19 cellular contexts compared by ENCODE assay signal in the genomic region with DNA sequence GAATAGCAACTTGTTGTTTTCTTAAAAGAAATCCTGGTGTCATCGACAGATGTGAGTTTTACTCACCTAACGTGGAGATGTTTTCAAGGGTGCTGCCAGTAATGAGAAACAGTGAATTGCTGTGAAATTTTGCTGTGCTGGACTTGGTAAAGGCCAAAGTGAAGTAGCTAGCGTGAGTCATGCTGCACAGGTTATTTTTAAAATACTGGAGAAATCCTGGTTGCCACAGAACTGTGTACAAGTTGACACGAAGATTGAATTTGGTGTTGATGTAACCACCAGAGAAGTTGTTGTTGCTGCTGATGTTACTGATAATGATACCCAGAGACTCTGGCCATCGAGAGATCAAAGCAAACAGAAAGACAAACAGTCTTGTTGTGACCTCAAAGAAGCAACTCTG.
DNase-seq lines count a peak whose midpoint lies in the region; ATAC-seq and TF ChIP-seq lines count a peak whose summit lies in the region.
"Had no signal": no experiment of that assay in that cellular context is flagged by ENCODE, and none has a peak within 500 bp of the region (broad histone marks: within the 10 kb centered on the region; RNA-seq: fewer than 3 reads in every experiment).

No MANE protein-coding gene starts in this region.

- H3K27me3 Mint-ChIP-seq in chondrocyte (ENCODE audit: low read depth), result no peaks in the 10 kb centered on the region

- H3K36me3 Mint-ChIP-seq in chondrocyte (ENCODE audit: low read depth), result no peaks in the 10 kb centered on the region

- H3K4me1 ChIP-seq in left lung, result no peaks in the 10 kb centered on the region

- H3K27ac Mint-ChIP-seq in chondrocyte (ENCODE audit: unreplicated experiment), result peak overlapping the region; percentile 38

- intact Hi-C loops in left lung (cut with DNase I), result no loop called here

- ATAC-seq in left lung (peak; percentile 76), HG02885 (IDR thresholded peaks at IDR 0.05; ENCODE audit: poor library complexity, unreplicated experiment) (no peak)

- no peak overlapping the region for H3K27ac ChIP-seq in left lung
- H3K27ac ChIP-seq: 22Rv1 had no signal

- no peak overlapping the region for H3K4me3 Mint-ChIP-seq in chondrocyte (ENCODE audit: unreplicated experiment)

- TF ChIP-seq CTCF in chondrocyte (IDR thresholded peaks at IDR 0.05), result no peak
- no peak for TF ChIP-seq CTCF in left lung (IDR thresholded peaks at IDR 0.05)

- peaks cover 13% of the 10 kb centered on the region for H3K4me1 Mint-ChIP-seq in chondrocyte (ENCODE audit: low read depth)

- no peak overlapping the region for H3K4me3 ChIP-seq in left lung
- H3K4me3 ChIP-seq: MG63 had no signal

- H3K36me3 ChIP-seq in left lung, result no peaks in the 10 kb centered on the region
- H3K36me3 ChIP-seq: MG63 had no signal

- no peaks in the 10 kb centered on the region for H3K27me3 ChIP-seq in left lung
- H3K27me3 ChIP-seq: MG63 had no signal

- H3K9me3 Mint-ChIP-seq in chondrocyte (ENCODE audit: low read depth), result peaks cover 2% of the 10 kb centered on the region

- peak; percentile 4 for DNase-seq in DMS53 (lab: John Stamatoyannopoulos, UW)
- DNase-seq in DMS53 treated with DMSO at 0.1 percent for 48 hours (lab: John Stamatoyannopoulos, UW; ENCODE audit: unreplicated experiment), result no peak
- DNase-seq in M059J (ENCODE audit: low read depth), result peak; percentile 23
- DNase-seq in chondrocyte (ENCODE audit: low spot score), result no peak
- DNase-seq in left lung, result no peak
- no peak for DNase-seq in stimulated activated CD4-positive, alpha-beta T cell treated with anti-CD3 and anti-CD28 coated beads, Interleukin-12 subunit alpha, Interleukin-12 subunit beta, amount 100 ng/mL, for 4 hours
- no peak for DNase-seq in NCI-H1105 (lab: John Stamatoyannopoulos, UW)
- DNase-seq: C1 segment of cervical spinal cord, DMS153, HCEC 1CT, KG1, MG63, NCI-H1930, NCI-H2171, NCI-H510A, NCI-H82, SIG-M5 had no signal

- H3K9me3 ChIP-seq in left lung, result no peaks in the 10 kb centered on the region
- H3K9me3 ChIP-seq: MG63 had no signal

Comparison
In these comparisons a context has a peak if more than half of its experiments do, and no peak if none do; other contexts are left out.
1. DNase-seq: peak in DMS53 (single experiment) and M059J (single experiment); none in DMS53 treated with DMSO at 0.1 percent for 48 hours (single experiment), chondrocyte (single experiment), left lung (0 of 2), stimulated activated CD4-positive, alpha-beta T cell treated with anti-CD3 and anti-CD28 coated beads, Interleukin-12 subunit alpha, Interleukin-12 subunit beta, amount 100 ng/mL, for 4 hours (single experiment) and NCI-H1105 (single experiment).